13 cellular contexts compared by ENCODE assay signal in the genomic region with DNA sequence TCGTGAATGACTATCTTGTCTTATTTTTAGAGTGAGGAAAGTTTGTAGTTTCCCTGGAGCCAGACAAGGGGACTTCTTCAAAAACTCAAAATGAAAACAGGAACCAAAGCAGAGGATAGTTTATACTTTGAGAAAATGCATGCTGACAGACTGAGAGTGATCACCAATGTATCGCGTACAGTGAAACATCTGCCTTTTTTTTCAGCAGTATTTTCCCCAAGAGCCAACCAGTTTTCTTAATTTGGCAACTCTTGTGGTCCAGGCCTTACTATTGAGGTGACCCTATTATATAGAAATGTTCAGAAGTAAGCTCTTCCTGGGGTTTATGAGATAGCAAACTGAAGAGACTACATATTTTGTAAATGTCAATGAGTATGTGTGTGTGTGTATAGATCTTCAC.
DNase-seq lines count a peak whose midpoint lies in the region; ATAC-seq and TF ChIP-seq lines count a peak whose summit lies in the region.
"Had no signal": no experiment of that assay in that cellular context is flagged by ENCODE, and none has a peak within 500 bp of the region (broad histone marks: within the 10 kb centered on the region; RNA-seq: fewer than 3 reads in every experiment).

No MANE protein-coding gene starts in this region.

- no peaks in the 10 kb centered on the region for H3K4me1 ChIP-seq in mammary epithelial cell (ENCODE audit: insufficient read depth, low read length)
- H3K4me1 ChIP-seq: BLaER1, pancreas had no signal

- no peaks in the 10 kb centered on the region for H3K27me3 ChIP-seq in mammary epithelial cell (ENCODE audit: insufficient read depth, low read length)
- H3K27me3 ChIP-seq: BLaER1, pancreas had no signal

- no peaks in the 10 kb centered on the region for H3K36me3 Mint-ChIP-seq in osteocyte (ENCODE audit: unreplicated experiment)

- no peaks in the 10 kb centered on the region for H3K9me3 Mint-ChIP-seq in osteocyte (ENCODE audit: unreplicated experiment)
- H3K9me3 Mint-ChIP-seq: activated CD8-positive, alpha-beta T cell treated with anti-CD3 and anti-CD28 coated beads for 36 hours had no signal

- dilution Hi-C loops in mammary epithelial cell (cut with HindIII; ENCODE audit: low sequenced_read_pairs): no loop called here

- H3K79me2 ChIP-seq in mammary epithelial cell (ENCODE audit: insufficient read depth, low read length): no peaks in the 10 kb centered on the region

- peaks cover 6% of the 10 kb centered on the region for H3K27me3 Mint-ChIP-seq in osteocyte (ENCODE audit: unreplicated experiment)
- H3K27me3 Mint-ChIP-seq: activated CD8-positive, alpha-beta T cell treated with anti-CD3 and anti-CD28 coated beads for 36 hours had no signal

- BruUV-seq in mammary epithelial cell (replicated peaks; lab: Mats Ljungman, UMichigan): no TSS peak

- no peak overlapping the region for H3K27ac Mint-ChIP-seq in osteocyte (ENCODE audit: unreplicated experiment)
- H3K27ac Mint-ChIP-seq: activated CD8-positive, alpha-beta T cell treated with anti-CD3 and anti-CD28 coated beads for 36 hours had no signal

- CTCF ChIA-PET in mammary epithelial cell (lab: Charles Lee; ENCODE audit: low non-redundant PET): no interaction called here

- TF ChIP-seq CTCF in GM13976 (IDR thresholded peaks at IDR 0.05; ENCODE audit: borderline replicate concordance, control extremely low read depth, extremely low read depth, insufficient read depth, missing control alignments) (no peak), mammary epithelial cell (conservative IDR thresholded peaks at IDR 0.05 in 1 of 2, IDR thresholded peaks at IDR 0.05 in 1 of 2; ENCODE audit: extremely low read depth in 1 of 2, insufficient read depth in 1 of 2, low read depth in 1 of 2, low read length in 2 of 2) (no peak), osteocyte (IDR thresholded peaks at IDR 0.05) (no peak)

- H3K9me3 ChIP-seq in mammary epithelial cell (replicated peaks; ENCODE audit: insufficient read depth, low read length): no peaks in the 10 kb centered on the region
- H3K9me3 ChIP-seq: BLaER1, pancreas had no signal

- H3K4me3 ChIP-seq in mammary epithelial cell (replicated peaks in 1 of 3; ENCODE audit: insufficient read depth in 1 of 3, low read depth in 2 of 3, low read length in 3 of 3): no peak overlapping the region
- H3K4me3 ChIP-seq: BLaER1, pancreas had no signal

- no peaks in the 10 kb centered on the region for H4K20me1 ChIP-seq in mammary epithelial cell (ENCODE audit: insufficient read depth, low read length)
- H4K20me1 ChIP-seq: BLaER1 had no signal

- no peak overlapping the region for H3K27ac ChIP-seq in mammary epithelial cell (ENCODE audit: insufficient read depth, low read depth, low read length)
- H3K27ac ChIP-seq: BLaER1, pancreas had no signal

- WGBS in mammary epithelial cell (ENCODE audit: low coverage, missing lambda C conversion rate): 85% methylated on average over 3 of the region's 3 CpGs

- no peaks in the 10 kb centered on the region for H3K36me3 ChIP-seq in mammary epithelial cell (ENCODE audit: insufficient read depth, low read length)
- H3K36me3 ChIP-seq: BLaER1, pancreas had no signal

- H3K4me1 Mint-ChIP-seq in osteocyte (ENCODE audit: unreplicated experiment): peaks cover 2% of the 10 kb centered on the region

- intact Hi-C loops in mammary epithelial cell (cut with micrococcal nuclease): no loop called here

- ATAC-seq in GM19467 (IDR thresholded peaks at IDR 0.05; ENCODE audit: unreplicated experiment): peak; percentile 55
- peak; percentile 56 for ATAC-seq in HG02981 (IDR thresholded peaks at IDR 0.05; ENCODE audit: unreplicated experiment)
- ATAC-seq: activated CD8-positive, alpha-beta T cell treated with anti-CD3 and anti-CD28 coated beads for 36 hours; pancreas had no signal

- no peak overlapping the region for H2AFZ ChIP-seq in mammary epithelial cell (ENCODE audit: low read depth, low read length)

- in situ Hi-C loops in GM13976 (cut with MboI; ENCODE audit: low sequenced_read_pairs, unreplicated experiment): loop anchor here (10.0 kb wide), 1 partner anchor 542 kb away; no protein-coding TSS in a partner anchor
- in situ Hi-C loops in mammary epithelial cell (cut with MboI; ENCODE audit: low sequenced_read_pairs in 2 of 2): no loop called here
- in situ Hi-C loops in G401 (cut with HindIII; ENCODE audit: low sequenced_read_pairs): no loop called here

- H3K4me2 ChIP-seq in mammary epithelial cell (ENCODE audit: insufficient read depth, low read depth, low read length): no peak overlapping the region
- H3K4me2 ChIP-seq: BLaER1 had no signal

- H3K9ac ChIP-seq in mammary epithelial cell (ENCODE audit: insufficient read depth, low read length): no peak overlapping the region
- H3K9ac ChIP-seq: BLaER1 had no signal

- DNase-seq in GM13976 (ENCODE audit: low spot score) (peak; percentile 24), NOMO-1 treated with DMSO at 0.1 percent for 48 hours (lab: John Stamatoyannopoulos, UW; ENCODE audit: unreplicated experiment) (peak; percentile 49), mammary epithelial cell (no peak), osteocyte (ENCODE audit: extremely low spot score, unreplicated experiment) (no peak), G401 (ENCODE audit: low spot score) (no peak), NCI-H69 (lab: John Stamatoyannopoulos, UW) (no peak)
- DNase-seq: activated CD8-positive, alpha-beta T cell treated with anti-CD3 and anti-CD28 coated beads for 36 hours; kidney; pancreas; RPMI8226 had no signal

- H3K4me3 Mint-ChIP-seq in osteocyte (ENCODE audit: unreplicated experiment): no peak overlapping the region
- H3K4me3 Mint-ChIP-seq: activated CD8-positive, alpha-beta T cell treated with anti-CD3 and anti-CD28 coated beads for 36 hours had no signal

Comparison
In these comparisons a context has a peak if more than half of its experiments do, and no peak if none do; other contexts are left out.
1. DNase-seq: peak in GM13976 (single experiment) and NOMO-1 treated with DMSO at 0.1 percent for 48 hours (single experiment); none in mammary epithelial cell (single experiment), osteocyte (single experiment), G401 (single experiment) and NCI-H69 (single experiment).